1 cellular context compared by ENCODE assay signal in genomic region chr11:69479591-69480271, GRCh38.
TF ChIP-seq lines count a peak whose summit lies in the region.

No MANE protein-coding gene starts in this region.

TF ChIP-seq in GM23338, 12 proteins besides CTCF, POLR2A, EP300 and RAD21 (continued from another document):
- TF ChIP-seq ZNF462 (CRISPR knock-in tag; IDR thresholded peaks at IDR 0.05), result no peak
- no peak for TF ChIP-seq CREB1 (CRISPR knock-in tag; IDR thresholded peaks at IDR 0.05; ENCODE audit: low read depth)
- no peak for TF ChIP-seq JUNB (IDR thresholded peaks at IDR 0.05; ENCODE audit: unreplicated experiment)
- TF ChIP-seq ZNF331 (CRISPR knock-in tag; IDR thresholded peaks at IDR 0.05; ENCODE audit: low read depth), result no peak
- no peak for TF ChIP-seq NANOG (IDR thresholded peaks at IDR 0.05; ENCODE audit: borderline replicate concordance)
- TF ChIP-seq POLR2AphosphoS5 (IDR thresholded peaks at IDR 0.05; ENCODE audit: low read depth), result no peak
- TF ChIP-seq ETS1 (IDR thresholded peaks at IDR 0.05), result no peak
- TF ChIP-seq STAT1 (IDR thresholded peaks at IDR 0.05; ENCODE audit: unreplicated experiment), result no peak
- no peak for TF ChIP-seq REST (IDR thresholded peaks at IDR 0.05; ENCODE audit: unreplicated experiment)
